ENCODE assay signal across 8 cellular contexts in genomic region chr17:10737168-10737622, GRCh38. TPM values are rescaled to one million over a fixed set of nuclear protein-coding genes. Genes with fewer than 3 reads are reported as not detected.
DNase-seq lines count a peak whose midpoint lies in the region; ATAC-seq, FAIRE-seq and TF ChIP-seq lines count a peak whose summit lies in the region.

No MANE protein-coding gene starts in this region.

- peak overlapping the region in 1 of 2 experiments; percentile 59; a peak in 4 of 6 replicates for H3K27ac ChIP-seq in A549
- H3K27ac ChIP-seq in neural progenitor cell, result no peak overlapping the region

- no peak for TF ChIP-seq POLR2A in A549 (IDR thresholded peaks at IDR 0.05; ENCODE audit: low read length)

- no peaks in the 10 kb centered on the region for H3K27me3 ChIP-seq in neural progenitor cell

- H3K4me2 ChIP-seq in A549 (peak overlapping the region; percentile 42), neural progenitor cell (no peak overlapping the region)

- H3K4me3 Mint-ChIP-seq in neural progenitor cell, result no peak overlapping the region

- no peaks in the 10 kb centered on the region for H3K36me3 ChIP-seq in neural progenitor cell

- CTCF ChIA-PET in A549 (lab: Yijun Ruan, JAX), result interaction anchor here (0.6 to 4.9 kb wide), 62 partner anchors 9 to 1260 kb away, joined by 3 to 127 read pairs (median 4); partner anchors contain the start of genes PIRT and ZNF18

- H3K9me3 ChIP-seq in A549 (no peaks in the 10 kb centered on the region), neural progenitor cell (ENCODE audit: low read depth) (no peaks in the 10 kb centered on the region)

- H3K79me2 ChIP-seq in neural progenitor cell (ENCODE audit: low read depth), result no peaks in the 10 kb centered on the region

- no peaks in the 10 kb centered on the region for H4K20me1 ChIP-seq in neural progenitor cell (ENCODE audit: low read depth)

- peak; percentile 98 for FAIRE-seq in A549 (lab: Jason Lieb, UNC)

- no peak overlapping the region for H3K27ac Mint-ChIP-seq in neural progenitor cell

- no peaks in the 10 kb centered on the region for H3K36me3 Mint-ChIP-seq in neural progenitor cell

- no peaks in the 10 kb centered on the region for H3K9me3 Mint-ChIP-seq in neural progenitor cell

- no peak; a peak in 1 of 5 replicates for TF ChIP-seq EP300 in A549 (IDR thresholded peaks at IDR 0.05)

- ATAC-seq in A549 (peak; percentile 95 to 96), GM19467 (IDR thresholded peaks at IDR 0.05; ENCODE audit: unreplicated experiment) (no peak)

- WGBS in A549 (ENCODE audit: missing lambda C conversion rate), result 5% methylated on average over 6 of the region's 6 CpGs

- H3F3A ChIP-seq in neural progenitor cell (ENCODE audit: low read depth), result no peaks in the 10 kb centered on the region

- H2AFZ ChIP-seq in neural progenitor cell (replicated peaks), result no peak overlapping the region

- no peak overlapping the region for H3K9ac ChIP-seq in neural progenitor cell

- peaks cover 11% of the 10 kb centered on the region for H3K4me1 Mint-ChIP-seq in neural progenitor cell

- H3K4me3 ChIP-seq in A549, result no peak overlapping the region
- no peak overlapping the region for H3K4me3 ChIP-seq in neural progenitor cell

- TF ChIP-seq CTCF in A549 (IDR thresholded peaks at IDR 0.05) (peak; percentile 93), neural progenitor cell (IDR thresholded peaks at IDR 0.05) (peak; percentile 85)

- H3K4me1 ChIP-seq in A549 (peaks cover 18% of the 10 kb centered on the region), neural progenitor cell (no peaks in the 10 kb centered on the region)

- peak; percentile 88 to 92 for TF ChIP-seq RAD21 in A549 (conservative IDR thresholded peaks at IDR 0.05 in 1 of 2, IDR thresholded peaks at IDR 0.05 in 1 of 2)

- H3K27me3 Mint-ChIP-seq in neural progenitor cell (ENCODE audit: insufficient read depth, low read depth), result peaks cover 4% of the 10 kb centered on the region

- DNase-seq in A549 (ENCODE audit: low read depth in 1 of 2, low spot score in 1 of 2) (peak; percentile 72 to 92), GDM1 (lab: John Stamatoyannopoulos, UW) (peak; percentile 13), NCI-H2227 (lab: John Stamatoyannopoulos, UW; ENCODE audit: unreplicated experiment) (peak; percentile 68), fibroblast of peridontal ligament (ENCODE audit: extremely low read depth) (peak; percentile 71), neural progenitor cell (ENCODE audit: low spot score) (peak; percentile 70), NCI-H1694 treated with DMSO at 0.1 percent for 48 hours (lab: John Stamatoyannopoulos, UW) (no peak)
- peak; percentile 57 for DNase-seq in activated CD8-positive, alpha-beta memory T cell treated with anti-CD3 and anti-CD28 coated beads, Interleukin-2, amount 50 U/mL, for 48 hours

- POLR2A ChIA-PET in A549 (lab: Yijun Ruan, JAX), result interaction anchor here (1.3 kb wide), 1 partner anchor 1260 kb away, joined by 4 read pairs; the partner anchor contains the start of gene ZNF18

TF ChIP-seq in A549, 52 proteins besides CTCF, POLR2A, EP300 and RAD21 (continues in another document):
- TF ChIP-seq CBX8 (IDR thresholded peaks at IDR 0.05), result no peak
- no peak for TF ChIP-seq E2F6 (IDR thresholded peaks at IDR 0.05; ENCODE audit: borderline replicate concordance, low read depth)
- TF ChIP-seq GATA3 (IDR thresholded peaks at IDR 0.05; ENCODE audit: borderline replicate concordance), result no peak
- no peak for TF ChIP-seq USF2 (IDR thresholded peaks at IDR 0.05)
- TF ChIP-seq FOSB (CRISPR knock-in tag; IDR thresholded peaks at IDR 0.05), result no peak
- TF ChIP-seq CEBPB (IDR thresholded peaks at IDR 0.05), result peak; percentile 42 to 60; a peak in 2 of 4 replicates
- TF ChIP-seq HOXA7 (CRISPR knock-in tag; IDR thresholded peaks at IDR 0.05), result no peak
- no peak for TF ChIP-seq ESRRA (IDR thresholded peaks at IDR 0.05; ENCODE audit: borderline replicate concordance, low read length)
- TF ChIP-seq NPAS2 (CRISPR knock-in tag; IDR thresholded peaks at IDR 0.05; ENCODE audit: borderline replicate concordance), result no peak
- TF ChIP-seq EHF (CRISPR knock-in tag; IDR thresholded peaks at IDR 0.05), result no peak
- peak; percentile 85 for TF ChIP-seq SMC3 (IDR thresholded peaks at IDR 0.05)
- TF ChIP-seq CHD2 (IDR thresholded peaks at IDR 0.05; ENCODE audit: low read length, partially characterized antibody), result no peak
- TF ChIP-seq HOXB5 (CRISPR knock-in tag; IDR thresholded peaks at IDR 0.05), result no peak
- TF ChIP-seq, protein P1, sequence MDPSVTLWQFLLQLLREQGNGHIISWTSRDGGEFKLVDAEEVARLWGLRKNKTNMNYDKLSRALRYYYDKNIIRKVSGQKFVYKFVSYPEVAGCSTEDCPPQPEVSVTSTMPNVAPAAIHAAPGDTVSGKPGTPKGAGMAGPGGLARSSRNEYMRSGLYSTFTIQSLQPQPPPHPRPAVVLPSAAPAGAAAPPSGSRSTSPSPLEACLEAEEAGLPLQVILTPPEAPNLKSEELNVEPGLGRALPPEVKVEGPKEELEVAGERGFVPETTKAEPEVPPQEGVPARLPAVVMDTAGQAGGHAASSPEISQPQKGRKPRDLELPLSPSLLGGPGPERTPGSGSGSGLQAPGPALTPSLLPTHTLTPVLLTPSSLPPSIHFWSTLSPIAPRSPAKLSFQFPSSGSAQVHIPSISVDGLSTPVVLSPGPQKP (IDR thresholded peaks at IDR 0.05; ENCODE audit: low read depth, low read length), result no peak
- no peak for TF ChIP-seq ZC3H11A (IDR thresholded peaks at IDR 0.05)
- TF ChIP-seq HMGXB4 (CRISPR knock-in tag; IDR thresholded peaks at IDR 0.05; ENCODE audit: borderline replicate concordance), result no peak
- TF ChIP-seq MAZ (IDR thresholded peaks at IDR 0.05; ENCODE audit: borderline replicate concordance, low read depth, low read length), result 0 out of 2 replicates have a peak, but pooled peaks have one; percentile 56
- TF ChIP-seq ATOH8 (CRISPR knock-in tag; IDR thresholded peaks at IDR 0.05; ENCODE audit: low read depth), result no peak
- TF ChIP-seq PHF8 (IDR thresholded peaks at IDR 0.05; ENCODE audit: borderline replicate concordance, low read depth), result no peak
- no peak for TF ChIP-seq CBX2 (IDR thresholded peaks at IDR 0.05; ENCODE audit: borderline replicate concordance, low read depth)
- no peak for TF ChIP-seq KDM1A (IDR thresholded peaks at IDR 0.05; ENCODE audit: low read depth)

RNA-seq across cellular contexts. Expression of gene TMEM220, which starts 7.4 kb away (rescaled TPM):
- polyA plus RNA-seq in A549 (2011; rRNA removed) (6.0 and 6.3 TPM in 2 replicates), A549 (2017; fragmentation: RNase III; extraction: RNeasy Plus Mini Kit Qiagen cat#74134 plus additional on column Dnase treatment) (3.8 to 4.4 TPM (median 3.9 TPM) in 3 replicates)
- polyA plus RNA-seq in A549 (2012; cell fraction: cytosol; rRNA removed), result 1.9 and 2.0 TPM in 2 replicates
- polyA plus RNA-seq in A549 (2012; cell fraction: nucleus; rRNA removed), result 0.82 and 0.92 TPM in 2 replicates
- 2.0 and 4.3 TPM in 2 replicates for polyA minus RNA-seq in A549 (2011; rRNA and poly(A)+ RNA removed)
- 0.28 and 1.5 TPM in 2 replicates for total RNA-seq in neural progenitor cell (ENCODE audit: low replicate concordance)

RNA-seq across cellular contexts. Expression of gene ADPRM, which starts 39.8 kb away (rescaled TPM):
- polyA plus RNA-seq in A549 (2011; rRNA removed) (24.3 and 25.2 TPM in 2 replicates), A549 (2017; fragmentation: RNase III; extraction: RNeasy Plus Mini Kit Qiagen cat#74134 plus additional on column Dnase treatment) (7.7 to 8.3 TPM (median 8.3 TPM) in 3 replicates)
- 6.0 TPM in 2 replicates for polyA plus RNA-seq in A549 (2012; cell fraction: cytosol; rRNA removed)
- polyA plus RNA-seq in A549 (2012; cell fraction: nucleus; rRNA removed), result 1.6 and 2.7 TPM in 2 replicates
- polyA minus RNA-seq in A549 (2011; rRNA and poly(A)+ RNA removed), result 9.4 and 10.4 TPM in 2 replicates
- 8.9 and 10.2 TPM in 2 replicates for total RNA-seq in neural progenitor cell (ENCODE audit: low replicate concordance)

RNA-seq across cellular contexts. Expression of gene SCO1, which starts 39.9 kb away (rescaled TPM):
- polyA plus RNA-seq in A549 (2011; rRNA removed) (43.1 and 55.8 TPM in 2 replicates), A549 (2017; fragmentation: RNase III; extraction: RNeasy Plus Mini Kit Qiagen cat#74134 plus additional on column Dnase treatment) (52.2 to 58.1 TPM (median 53.6 TPM) in 3 replicates)
- 33.8 and 37.5 TPM in 2 replicates for polyA plus RNA-seq in A549 (2012; cell fraction: cytosol; rRNA removed)
- polyA plus RNA-seq in A549 (2012; cell fraction: nucleus; rRNA removed), result 36.7 and 40.4 TPM in 2 replicates
- 14.7 and 16.0 TPM in 2 replicates for polyA minus RNA-seq in A549 (2011; rRNA and poly(A)+ RNA removed)
- total RNA-seq in neural progenitor cell (ENCODE audit: low replicate concordance), result 32.4 and 39.0 TPM in 2 replicates
